ENCODE assay signal across 8 cellular contexts in the genomic region with DNA sequence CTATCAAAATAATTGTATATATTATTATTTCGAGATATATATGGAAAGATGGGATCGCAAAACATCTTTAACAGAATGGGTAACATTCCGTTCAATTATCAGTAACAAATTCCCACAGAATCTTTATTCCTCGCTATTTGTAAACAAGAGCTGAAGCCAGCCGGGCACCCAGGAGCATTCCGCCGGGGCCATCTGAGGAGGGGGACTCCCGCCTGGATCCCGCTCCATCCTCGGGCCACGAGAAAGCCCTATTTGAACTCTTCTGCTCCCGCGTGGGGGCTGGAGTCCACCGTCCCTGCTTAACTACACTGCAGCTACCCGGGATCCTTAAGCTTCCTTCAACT. TPM values are rescaled to one million over a fixed set of nuclear protein-coding genes. Genes with fewer than 3 reads are reported as not detected.
A peak's percentile ranks its signal among the peaks of the same experiment; 100 is the strongest.
DNase-seq lines count a peak whose midpoint lies in the region; ATAC-seq, FAIRE-seq and TF ChIP-seq lines count a peak whose summit lies in the region.

No MANE protein-coding gene starts in this region.

- no peaks in the 10 kb centered on the region for H3K27me3 ChIP-seq in keratinocyte (ENCODE audit: control insufficient read depth, extremely low read depth, insufficient read depth, low read length)

- no peak for FAIRE-seq in keratinocyte (lab: Jason Lieb, UNC)

- DNase-seq in NCI-H748 (lab: John Stamatoyannopoulos, UW; ENCODE audit: unreplicated experiment), result peak; percentile 31
- DNase-seq in NCI-H748 treated with DMSO at 0.1 percent for 48 hours (lab: John Stamatoyannopoulos, UW), result no peak
- DNase-seq in activated naive CD8-positive, alpha-beta T cell treated with anti-CD3 and anti-CD28 coated beads, Interleukin-2, amount 50 U/mL, for 24 hours, result no peak
- no peak for DNase-seq in keratinocyte (ENCODE audit: low read depth, low spot score)
- no peak for DNase-seq in GDM1 (lab: John Stamatoyannopoulos, UW)
- no peak for DNase-seq in SKM-1 treated with dmso at 0.1 percent for 144 hours (lab: John Stamatoyannopoulos, UW; ENCODE audit: unreplicated experiment)
- DNase-seq in NCI-H446 treated with DMSO at 0.1 percent for 48 hours (lab: John Stamatoyannopoulos, UW), result no peak

- H2AFZ ChIP-seq in keratinocyte (ENCODE audit: control insufficient read depth, low read length), result peak overlapping the region; percentile 93

- H3K9me3 ChIP-seq in keratinocyte (ENCODE audit: control insufficient read depth, low read depth, low read length), result no peaks in the 10 kb centered on the region

- H3K4me3 Mint-ChIP-seq in activated naive CD8-positive, alpha-beta T cell treated with anti-CD3 and anti-CD28 coated beads, Interleukin-2, amount 50 U/mL, for 24 hours, result peak overlapping the region; percentile 41
- H3K4me3 Mint-ChIP-seq in stimulated activated memory B cell treated with anti-CD40 and anti-IgM and Interleukin-4, amounts not matched to agents 10 μg/mL and 1 μg/mL and 100 μg/mL, for 72 hours, result peak overlapping the region; percentile 39

- peaks cover 17% of the 10 kb centered on the region for H3K4me1 ChIP-seq in keratinocyte (ENCODE audit: control insufficient read depth, extremely low read depth, insufficient read depth, low read length)

- dilution Hi-C loops in keratinocyte (cut with MboI; ENCODE audit: extremely low pct_ligation_motif_present, low sequenced_read_pairs), result loop anchor here (25.0 kb wide), 1 partner anchor 107 kb away; no protein-coding TSS in a partner anchor

- no peak overlapping the region for H3K27ac Mint-ChIP-seq in activated naive CD8-positive, alpha-beta T cell treated with anti-CD3 and anti-CD28 coated beads, Interleukin-2, amount 50 U/mL, for 24 hours
- H3K27ac Mint-ChIP-seq in stimulated activated memory B cell treated with anti-CD40 and anti-IgM and Interleukin-4, amounts not matched to agents 10 μg/mL and 1 μg/mL and 100 μg/mL, for 72 hours, result no peak overlapping the region

- peak overlapping the region; percentile 90 for H3K9ac ChIP-seq in keratinocyte (ENCODE audit: control insufficient read depth, extremely low read depth, insufficient read depth, low read length)

- TF ChIP-seq CTCF in keratinocyte (optimal IDR thresholded peaks at IDR 0.05 in 1 of 3, IDR thresholded peaks at IDR 0.05 in 1 of 3, conservative IDR thresholded peaks at IDR 0.05 in 1 of 3; ENCODE audit: extremely low read depth in 1 of 3, insufficient read depth in 2 of 3, low read length in 3 of 3), result no peak

- H4K20me1 ChIP-seq in keratinocyte (ENCODE audit: control insufficient read depth, extremely low read depth, insufficient read depth, low read length), result no peaks in the 10 kb centered on the region

- H3K4me3 ChIP-seq in keratinocyte (ENCODE audit: control insufficient read depth in 2 of 3, extremely low read depth in 1 of 3, insufficient read depth in 2 of 3, low read depth in 1 of 3, low read length in 3 of 3), result peak overlapping the region; percentile 60 to 91 (median 86)

- H3K4me2 ChIP-seq in keratinocyte (ENCODE audit: control insufficient read depth, extremely low read depth, insufficient read depth, low read depth, low read length), result peak overlapping the region; percentile 89

- no peaks in the 10 kb centered on the region for H3K9me1 ChIP-seq in keratinocyte (ENCODE audit: control insufficient read depth, extremely low read depth, insufficient read depth, low read length)

- H3K4me1 Mint-ChIP-seq in activated naive CD8-positive, alpha-beta T cell treated with anti-CD3 and anti-CD28 coated beads, Interleukin-2, amount 50 U/mL, for 24 hours, result peaks cover 18% of the 10 kb centered on the region
- peaks cover 26% of the 10 kb centered on the region for H3K4me1 Mint-ChIP-seq in stimulated activated memory B cell treated with anti-CD40 and anti-IgM and Interleukin-4, amounts not matched to agents 10 μg/mL and 1 μg/mL and 100 μg/mL, for 72 hours

- no peaks in the 10 kb centered on the region for H3K36me3 Mint-ChIP-seq in activated naive CD8-positive, alpha-beta T cell treated with anti-CD3 and anti-CD28 coated beads, Interleukin-2, amount 50 U/mL, for 24 hours (ENCODE audit: low read depth)
- no peaks in the 10 kb centered on the region for H3K36me3 Mint-ChIP-seq in stimulated activated memory B cell treated with anti-CD40 and anti-IgM and Interleukin-4, amounts not matched to agents 10 μg/mL and 1 μg/mL and 100 μg/mL, for 72 hours

- ATAC-seq in activated naive CD8-positive, alpha-beta T cell treated with anti-CD3 and anti-CD28 coated beads, Interleukin-2, amount 50 U/mL, for 24 hours, result no peak
- no peak for ATAC-seq in stimulated activated memory B cell treated with anti-CD40 and anti-IgM and Interleukin-4, amounts not matched to agents 10 μg/mL and 1 μg/mL and 100 μg/mL, for 72 hours

- peaks cover 30% of the 10 kb centered on the region for H3K27me3 Mint-ChIP-seq in activated naive CD8-positive, alpha-beta T cell treated with anti-CD3 and anti-CD28 coated beads, Interleukin-2, amount 50 U/mL, for 24 hours
- H3K27me3 Mint-ChIP-seq in stimulated activated memory B cell treated with anti-CD40 and anti-IgM and Interleukin-4, amounts not matched to agents 10 μg/mL and 1 μg/mL and 100 μg/mL, for 72 hours, result peaks cover 27% of the 10 kb centered on the region

- peaks cover 36% of the 10 kb centered on the region for H3K79me2 ChIP-seq in keratinocyte (ENCODE audit: control insufficient read depth, insufficient read depth, low read length)

- H3K27ac ChIP-seq in keratinocyte (ENCODE audit: control insufficient read depth, insufficient read depth, low read length), result peak overlapping the region; percentile 96

- H3K36me3 ChIP-seq in keratinocyte (ENCODE audit: control insufficient read depth in 2 of 2, extremely low read depth in 1 of 2, insufficient read depth in 2 of 2, low read length in 2 of 2), result no peaks in the 10 kb centered on the region

- H3K9me3 Mint-ChIP-seq in activated naive CD8-positive, alpha-beta T cell treated with anti-CD3 and anti-CD28 coated beads, Interleukin-2, amount 50 U/mL, for 24 hours, result peaks cover 10% of the 10 kb centered on the region
- no peaks in the 10 kb centered on the region for H3K9me3 Mint-ChIP-seq in stimulated activated memory B cell treated with anti-CD40 and anti-IgM and Interleukin-4, amounts not matched to agents 10 μg/mL and 1 μg/mL and 100 μg/mL, for 72 hours

RNA-seq across cellular contexts. Expression of a gene that starts 0.7 kb away (rescaled TPM):
- 7.5 to 18.8 TPM (median 12.5 TPM) in 3 replicates for polyA plus RNA-seq in keratinocyte
- polyA plus RNA-seq in keratinocyte (2011; ENCODE audit: low read depth), result 0.97 TPM
- 6.8 and 8.3 TPM in 2 replicates for polyA plus RNA-seq in keratinocyte (2011; cell fraction: cytosol; rRNA removed)
- polyA plus RNA-seq in keratinocyte (2011; cell fraction: nucleus; rRNA removed), result 5.9 and 7.1 TPM in 2 replicates
- 2.5 and 16.8 TPM in 2 replicates for polyA plus RNA-seq in keratinocyte (2012; ENCODE audit: low replicate concordance)
- polyA minus RNA-seq in keratinocyte, result 17.4 to 120 TPM (median 39.5 TPM) in 3 replicates
- polyA minus RNA-seq in keratinocyte (2011; cell fraction: cytosol; rRNA and poly(A)+ RNA removed), result 10.4 TPM
- 7.6 and 10.2 TPM in 2 replicates for polyA minus RNA-seq in keratinocyte (2011; cell fraction: nucleus; rRNA and poly(A)+ RNA removed)

RNA-seq across cellular contexts. Expression of a gene that starts 14.5 kb away (rescaled TPM):
- 61.3 to 114 TPM (median 85.0 TPM) in 3 replicates for polyA plus RNA-seq in keratinocyte
- 21.7 TPM for polyA plus RNA-seq in keratinocyte (2011; ENCODE audit: low read depth)
- 70.7 and 110 TPM in 2 replicates for polyA plus RNA-seq in keratinocyte (2011; cell fraction: cytosol; rRNA removed)
- 76.8 and 77.2 TPM in 2 replicates for polyA plus RNA-seq in keratinocyte (2011; cell fraction: nucleus; rRNA removed)
- polyA plus RNA-seq in keratinocyte (2012; ENCODE audit: low replicate concordance), result 25.7 and 75.8 TPM in 2 replicates
- 90.8 to 161 TPM (median 92.2 TPM) in 3 replicates for polyA minus RNA-seq in keratinocyte
- polyA minus RNA-seq in keratinocyte (2011; cell fraction: cytosol; rRNA and poly(A)+ RNA removed), result 77.1 TPM
- polyA minus RNA-seq in keratinocyte (2011; cell fraction: nucleus; rRNA and poly(A)+ RNA removed), result 67.6 and 106 TPM in 2 replicates
